In genomic region chr12:115354476-115354890, GRCh38 we compare ENCODE assay signal across 11 cellular contexts.
A peak's percentile ranks its signal among the peaks of the same experiment; 100 is the strongest.
DNase-seq lines count a peak whose midpoint lies in the region; ATAC-seq and TF ChIP-seq lines count a peak whose summit lies in the region.
"Had no signal": no experiment of that assay in that cellular context is flagged by ENCODE, and none has a peak within 500 bp of the region (broad histone marks: within the 10 kb centered on the region; RNA-seq: fewer than 3 reads in every experiment).

No MANE protein-coding gene starts in this region.

- peak overlapping the region; percentile 84 for H3K4me3 Mint-ChIP-seq in MCF 10A (ENCODE audit: unreplicated experiment)
- no peak overlapping the region for H3K4me3 Mint-ChIP-seq in nephron
- H3K4me3 Mint-ChIP-seq: GM23338 had no signal

- CTCF ChIA-PET in AG04449 (lab: Yijun Ruan, JAX) (interaction anchor here (0.6 to 1.4 kb wide), 4 partner anchors 9 to 18 kb away, joined by 3 to 4 read pairs (median 3); no protein-coding TSS in a partner anchor), MCF 10A (lab: Yijun Ruan, JAX) (interaction anchor here (0.6 kb wide), 1 partner anchor 136 kb away, joined by 3 read pairs; no protein-coding TSS in a partner anchor)

- no peak for ATAC-seq in HG03108 (IDR thresholded peaks at IDR 0.05; ENCODE audit: unreplicated experiment)
- ATAC-seq: GM23338 had no signal

- peak overlapping the region; percentile 99 for H3K27ac Mint-ChIP-seq in MCF 10A (ENCODE audit: low read depth, unreplicated experiment)
- H3K27ac Mint-ChIP-seq in nephron, result peak overlapping the region in 2 of 3 experiments; percentile 46 to 57
- H3K27ac Mint-ChIP-seq: GM23338 had no signal

- H3K4me1 Mint-ChIP-seq in MCF 10A (ENCODE audit: insufficient read depth, unreplicated experiment), result peaks cover 42% of the 10 kb centered on the region
- peaks cover 25% of the 10 kb centered on the region for H3K4me1 Mint-ChIP-seq in nephron
- H3K4me1 Mint-ChIP-seq: GM23338 had no signal

- TF ChIP-seq CTCF in AG04449 (IDR thresholded peaks at IDR 0.05; ENCODE audit: insufficient read depth, low read length, missing control alignments) (no peak), HFF-Myc (IDR thresholded peaks at IDR 0.05; ENCODE audit: low read depth, low read length, missing control alignments) (no peak), MCF 10A (IDR thresholded peaks at IDR 0.05; ENCODE audit: unreplicated experiment) (no peak), nephron (IDR thresholded peaks at IDR 0.05; ENCODE audit: unreplicated experiment in 3 of 3) (no peak)

- peak overlapping the region; percentile 61 for H3K4me3 ChIP-seq in AG04449 (ENCODE audit: low read depth, low read length)
- peak overlapping the region; percentile 44 for H3K4me3 ChIP-seq in HFF-Myc (replicated peaks; ENCODE audit: low read depth, low read length)
- H3K4me3 ChIP-seq: GM23338 had no signal

- DNase-seq in AG04449 (ENCODE audit: low read depth, low spot score), result no peak
- DNase-seq in HFF-Myc (ENCODE audit: extremely low read depth, low read depth), result no peak
- no peak for DNase-seq in MCF 10A (ENCODE audit: unreplicated experiment)
- no peak for DNase-seq in NCI-H1048 (lab: John Stamatoyannopoulos, UW)
- DNase-seq in activated CD8-positive, alpha-beta memory T cell treated with anti-CD3 and anti-CD28 coated beads, Interleukin-2, amount 50 U/mL, for 48 hours, result no peak
- DNase-seq in NCI-H226, result no peak
- DNase-seq: KG1; stimulated activated naive CD4-positive, alpha-beta T cell treated with Interleukin-2 at 50 U/mL for 16 hours had no signal

- intact Hi-C loops in MCF 10A (cut with micrococcal nuclease), result loop anchor here (1.0 to 5.0 kb wide), 5 partner anchors 17 to 670 kb away; partner anchors contain the start of gene TBX3

- BruUV-seq in MCF 10A (replicated peaks; lab: Mats Ljungman, UMichigan), result TSS peak; percentile 67

- H3K36me3 Mint-ChIP-seq in MCF 10A (ENCODE audit: insufficient read depth, unreplicated experiment) (no peaks in the 10 kb centered on the region), nephron (ENCODE audit: low read depth) (no peaks in the 10 kb centered on the region)

- H3K27me3 Mint-ChIP-seq in MCF 10A (ENCODE audit: insufficient read depth, unreplicated experiment) (no peaks in the 10 kb centered on the region), nephron (ENCODE audit: low read depth) (peaks cover 9% of the 10 kb centered on the region)

- H3K9me3 Mint-ChIP-seq in MCF 10A (ENCODE audit: unreplicated experiment), result no peaks in the 10 kb centered on the region
- H3K9me3 Mint-ChIP-seq in nephron, result peaks cover 2% of the 10 kb centered on the region
- H3K9me3 Mint-ChIP-seq: GM23338 had no signal

- POLR2A ChIA-PET in AG04449 (lab: Yijun Ruan, JAX), result interaction anchor here (1.0 to 1.4 kb wide), 5 partner anchors 18 to 670 kb away, joined by 3 to 16 read pairs (median 4); partner anchors contain the start of gene TBX3
- POLR2A ChIA-PET in MCF 10A (lab: Yijun Ruan, JAX), result interaction anchor here (0.6 to 5.8 kb wide), 10 partner anchors 8 to 672 kb away, joined by 3 to 66 read pairs (median 4); partner anchors contain the start of gene TBX3
